In the genomic region with DNA sequence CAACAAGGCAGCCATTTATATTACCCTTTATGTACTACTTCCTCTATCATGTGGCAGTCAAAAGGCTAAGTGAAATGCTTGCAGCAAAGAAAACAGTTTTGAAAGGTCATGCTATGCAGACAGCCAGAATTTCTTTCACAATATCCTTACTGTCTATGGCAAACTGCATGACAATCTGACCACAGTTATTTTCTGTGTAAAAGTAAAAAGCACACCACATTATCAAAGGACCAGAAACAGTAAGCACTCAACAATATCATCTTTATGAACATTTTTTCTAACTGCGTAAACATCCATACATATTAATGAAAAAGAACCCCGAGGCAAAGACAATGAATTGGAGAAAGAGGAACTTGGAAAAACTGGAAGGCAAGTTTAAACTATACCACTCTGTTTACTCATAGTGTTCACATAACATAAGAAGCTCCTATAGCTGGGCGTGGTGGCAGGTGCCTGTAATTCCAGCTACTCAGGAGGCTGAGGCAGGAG, we compare ENCODE assay signal across 1 cellular context.
TF ChIP-seq lines count a peak whose summit lies in the region.

No MANE protein-coding gene starts in this region.

TF ChIP-seq in WTC11, 78 proteins besides CTCF, POLR2A, EP300 and RAD21 (continued from another document):
- TF ChIP-seq TP53 (CRISPR knock-in tag; IDR thresholded peaks at IDR 0.05), result no peak
TF ChIP-seq in WTC11: peak in this region for 0.
